Comparison of ENCODE assay signal across 8 cellular contexts in genomic region chr10:88990528-88991160, GRCh38. TPM values are rescaled to one million over a fixed set of nuclear protein-coding genes. Genes with fewer than 3 reads are reported as not detected.
DNase-seq lines count a peak whose midpoint lies in the region; ATAC-seq and TF ChIP-seq lines count a peak whose summit lies in the region.

FAS (plus strand) TSS chr10:88990798; CDS start chr10:88990877, 79 bp downstream.

- H3K4me1 Mint-ChIP-seq in CD4-positive, CD25-positive, alpha-beta regulatory T cell, result peaks cover 21 to 74% (median 51%) of the 10 kb centered on the region in 4 donors
- peaks cover 68 to 70% (median 69%) of the 10 kb centered on the region in 3 donors for H3K4me1 Mint-ChIP-seq in T-cell

- no peak for TF ChIP-seq CTCF in adrenal gland (IDR thresholded peaks at IDR 0.05)

- H3K27me3 Mint-ChIP-seq in CD4-positive, CD25-positive, alpha-beta regulatory T cell, result no peaks in the 10 kb centered on the region
- H3K27me3 Mint-ChIP-seq in T-cell, result no peaks in the 10 kb centered on the region

- peak within 1 kb of the TSS; percentile 97 to 99 (median 98) for H3K27ac Mint-ChIP-seq in CD4-positive, CD25-positive, alpha-beta regulatory T cell
- peak within 1 kb of the TSS; percentile 95 to 98 for H3K27ac Mint-ChIP-seq in T-cell

- DNase-seq in CD4-positive, CD25-positive, alpha-beta regulatory T cell, result peak; percentile 72 to 94 (median 74)
- DNase-seq in T-cell (peak; percentile 48 to 84 (median 76)), adrenal gland (peak; percentile 77 to 91 (median 82)), left ventricle myocardium superior (peak; percentile 76), retina (peak; percentile 84), cerebellar nuclear complex (lab: John Stamatoyannopoulos, UW) (no peak)

- CTCF ChIA-PET in T-cell (lab: Charles Lee), result interaction anchor here (0.5 to 2.7 kb wide), 16 partner anchors 10 to 1029 kb away, joined by 3 to 9 read pairs (median 4); no protein-coding TSS in a partner anchor

- H3K27me3 ChIP-seq in CD4-positive, CD25-positive, alpha-beta regulatory T cell (ENCODE audit: control insufficient read depth, insufficient read depth, low read length), result no peaks in the 10 kb centered on the region
- no peaks in the 10 kb centered on the region for H3K27me3 ChIP-seq in adrenal gland

- H3K4me3 Mint-ChIP-seq in CD4-positive, CD25-positive, alpha-beta regulatory T cell, result peak within 1 kb of the TSS; percentile 97 to 100 (median 98)
- H3K4me3 Mint-ChIP-seq in T-cell, result peak within 1 kb of the TSS; percentile 94 to 98 (median 95)

- H3K4me1 ChIP-seq in CD4-positive, CD25-positive, alpha-beta regulatory T cell (ENCODE audit: control insufficient read depth, insufficient read depth, low read length, poor library complexity, severe bottlenecking), result peaks cover 70% of the 10 kb centered on the region
- peaks cover 11 to 63% of the 10 kb centered on the region in 2 donors for H3K4me1 ChIP-seq in adrenal gland (replicated peaks in 1 of 2)

- TF ChIP-seq POLR2A in adrenal gland (IDR thresholded peaks at IDR 0.05), result peak; percentile 2 to 79

- POLR2A ChIA-PET in T-cell (lab: Charles Lee), result interaction anchor here in 1 of 2 donors (0.5 to 1.7 kb wide), 7 partner anchors 8 to 182 kb away, joined by 3 to 7 read pairs (median 4); no protein-coding TSS in a partner anchor

- intact Hi-C loops in adrenal gland (cut with DNase I), result no loop called here
- intact Hi-C loops in left ventricle myocardium superior (cut with micrococcal nuclease), result no loop called here

- peak within 1 kb of the TSS; percentile 96 for H3K27ac ChIP-seq in CD4-positive, CD25-positive, alpha-beta regulatory T cell (ENCODE audit: insufficient read depth, low read length, poor library complexity, severe bottlenecking)
- H3K27ac ChIP-seq in adrenal gland, result peak within 1 kb of the TSS; percentile 90 to 98 (median 94)

- H3K9me3 ChIP-seq in CD4-positive, CD25-positive, alpha-beta regulatory T cell (ENCODE audit: control insufficient read depth in 2 of 2, low read length in 2 of 2), result peaks cover 3 to 9% of the 10 kb centered on the region in 2 experiments
- H3K9me3 ChIP-seq in adrenal gland (replicated peaks in 1 of 3), result no peaks in the 10 kb centered on the region

- WGBS in adrenal gland, 4 donors, result 0% methylated on average over 13 to 46 of the region's 46 CpGs

- H3K36me3 Mint-ChIP-seq in CD4-positive, CD25-positive, alpha-beta regulatory T cell, result peaks cover 7% of the 10 kb centered on the region
- H3K36me3 Mint-ChIP-seq in T-cell, result peaks cover 3% of the 10 kb centered on the region

- ATAC-seq in CD4-positive, CD25-positive, alpha-beta regulatory T cell (ENCODE audit: low read depth in 2 of 2), result peak; percentile 63 to 69
- ATAC-seq in GM19452 (IDR thresholded peaks at IDR 0.05; ENCODE audit: unreplicated experiment) (peak; percentile 65), HG03571 (IDR thresholded peaks at IDR 0.05; ENCODE audit: unreplicated experiment) (peak; percentile 58), T-cell (replicated peaks in 1 of 4) (peak; percentile 68 to 88 (median 73)), left ventricle myocardium superior (peak; percentile 80)

- peaks cover 0 to 8% (median 4%) of the 10 kb centered on the region in 7 donors for H3K9me3 Mint-ChIP-seq in CD4-positive, CD25-positive, alpha-beta regulatory T cell
- H3K9me3 Mint-ChIP-seq in T-cell, result peaks cover 3 to 7% (median 5%) of the 10 kb centered on the region in 3 donors

- no peaks in the 10 kb centered on the region for H3K36me3 ChIP-seq in CD4-positive, CD25-positive, alpha-beta regulatory T cell (ENCODE audit: control insufficient read depth, insufficient read depth, low read length)
- H3K36me3 ChIP-seq in adrenal gland (replicated peaks in 1 of 2), result no peaks in the 10 kb centered on the region

- peak within 1 kb of the TSS; percentile 100 for H3K4me3 ChIP-seq in CD4-positive, CD25-positive, alpha-beta regulatory T cell (ENCODE audit: low read depth, low read length)
- H3K4me3 ChIP-seq in adrenal gland, result peak within 1 kb of the TSS; percentile 51 to 94 (median 83)

RNA-seq across cellular contexts. Expression of gene FAS, which starts in this region (rescaled TPM):
- 169 TPM for total RNA-seq in CD4-positive, CD25-positive, alpha-beta regulatory T cell
- polyA plus RNA-seq in CD4-positive, CD25-positive, alpha-beta regulatory T cell, result 100 to 1,000 TPM in 3 of 4 donors, 10 to 100 TPM in 1; 84.3 to 141 (median 113) TPM
- total RNA-seq in T-cell (10 to 100 TPM; 18.4 to 32.6 (median 28.0) TPM), adrenal gland (100 to 1,000 TPM in 1 of 8 donors, 10 to 100 TPM in 7; 30.4 to 236 (median 58.7) TPM), left ventricle myocardium superior (4.0 TPM)
- 10 to 100 TPM; 14.4 to 58.9 (median 18.6) TPM for polyA plus RNA-seq in adrenal gland

Comparison
In these comparisons a context has a peak if more than half of its experiments do, and no peak if none do; other contexts are left out.
1. DNase-seq: peak in CD4-positive, CD25-positive, alpha-beta regulatory T cell (3 of 3), T-cell (34 of 34), adrenal gland (7 of 7), left ventricle myocardium superior (single experiment) and retina (single experiment); none in cerebellar nuclear complex (0 of 2).
2. Peak in every context shown above with its lines, with median percentiles within 50 percentile points of each other: ATAC-seq.